In the genomic region with DNA sequence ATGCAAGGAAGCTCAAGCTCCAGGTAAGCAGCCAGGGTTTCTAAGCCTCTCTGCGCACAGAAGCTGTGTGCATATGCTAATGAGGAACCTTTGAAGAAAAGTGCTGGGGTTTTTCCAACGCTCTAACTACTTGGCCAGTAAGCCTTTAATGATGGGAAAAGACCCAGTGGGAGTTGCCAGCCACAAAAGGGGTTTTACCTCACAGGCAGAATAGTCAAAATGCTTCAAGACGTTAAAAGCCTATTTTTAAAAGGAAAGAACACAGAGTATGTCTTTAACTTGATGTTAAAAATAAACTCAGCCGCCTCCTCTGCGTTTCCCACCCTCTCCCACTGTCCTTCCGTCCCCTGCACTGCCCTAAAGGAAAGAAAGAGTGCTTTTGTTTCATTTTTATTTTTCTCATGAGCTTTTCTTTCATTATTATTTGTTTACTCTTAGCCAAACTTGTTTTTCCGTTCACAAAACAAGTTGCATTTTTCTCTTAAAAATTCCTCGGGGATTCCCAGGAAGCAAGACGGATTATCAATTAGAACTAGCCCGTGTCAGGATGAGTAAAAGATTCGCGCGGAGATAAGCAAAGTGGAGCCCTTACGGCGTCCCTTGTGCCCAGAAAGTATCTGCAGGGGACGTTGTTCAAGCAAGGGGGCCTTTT, we compare ENCODE assay signal across 2 cellular contexts.
TF ChIP-seq lines count a peak whose summit lies in the region.

No MANE protein-coding gene starts in this region.

TF ChIP-seq in HEK293, 187 proteins besides CTCF, POLR2A, EP300 and RAD21:
- TF ChIP-seq, protein P1, sequence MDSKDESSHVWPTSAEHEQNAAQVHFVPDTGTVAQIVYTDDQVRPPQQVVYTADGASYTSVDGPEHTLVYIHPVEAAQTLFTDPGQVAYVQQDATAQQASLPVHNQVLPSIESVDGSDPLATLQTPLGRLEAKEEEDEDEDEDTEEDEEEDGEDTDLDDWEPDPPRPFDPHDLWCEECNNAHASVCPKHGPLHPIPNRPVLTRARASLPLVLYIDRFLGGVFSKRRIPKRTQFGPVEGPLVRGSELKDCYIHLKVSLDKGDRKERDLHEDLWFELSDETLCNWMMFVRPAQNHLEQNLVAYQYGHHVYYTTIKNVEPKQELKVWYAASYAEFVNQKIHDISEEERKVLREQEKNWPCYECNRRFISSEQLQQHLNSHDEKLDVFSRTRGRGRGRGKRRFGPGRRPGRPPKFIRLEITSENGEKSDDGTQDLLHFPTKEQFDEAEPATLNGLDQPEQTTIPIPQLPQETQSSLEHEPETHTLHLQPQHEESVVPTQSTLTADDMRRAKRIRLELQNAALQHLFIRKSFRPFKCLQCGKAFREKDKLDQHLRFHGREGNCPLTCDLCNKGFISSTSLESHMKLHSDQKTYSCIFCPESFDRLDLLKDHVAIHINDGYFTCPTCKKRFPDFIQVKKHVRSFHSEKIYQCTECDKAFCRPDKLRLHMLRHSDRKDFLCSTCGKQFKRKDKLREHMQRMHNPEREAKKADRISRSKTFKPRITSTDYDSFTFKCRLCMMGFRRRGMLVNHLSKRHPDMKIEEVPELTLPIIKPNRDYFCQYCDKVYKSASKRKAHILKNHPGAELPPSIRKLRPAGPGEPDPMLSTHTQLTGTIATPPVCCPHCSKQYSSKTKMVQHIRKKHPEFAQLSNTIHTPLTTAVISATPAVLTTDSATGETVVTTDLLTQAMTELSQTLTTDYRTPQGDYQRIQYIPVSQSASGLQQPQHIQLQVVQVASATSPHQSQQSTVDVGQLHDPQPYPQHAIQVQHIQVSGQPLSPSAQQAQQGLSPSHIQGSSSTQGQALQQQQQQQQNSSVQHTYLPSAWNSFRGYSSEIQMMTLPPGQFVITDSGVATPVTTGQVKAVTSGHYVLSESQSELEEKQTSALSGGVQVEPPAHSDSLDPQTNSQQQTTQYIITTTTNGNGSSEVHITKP (tag by site-specific recombination; IDR thresholded peaks at IDR 0.05), result peak; percentile 73
- TF ChIP-seq ZNF561 (tag by site-specific recombination; IDR thresholded peaks at IDR 0.05; ENCODE audit: borderline replicate concordance) (peak; percentile 25; the same call in 1 of the 2 replicates), ZNF366 (tag by site-specific recombination; conservative IDR thresholded peaks at IDR 0.05) (peak; percentile 58), ZNF335 (tag by site-specific recombination; conservative IDR thresholded peaks at IDR 0.05) (peak; percentile 89), ZBTB11 (tag by site-specific recombination; conservative IDR thresholded peaks at IDR 0.05; ENCODE audit: low read depth) (no peak), PRDM1 (tag by site-specific recombination; IDR thresholded peaks at IDR 0.05) (0 out of 2 replicates have a peak, but pooled peaks have one; percentile 14), TRIM28 (IDR thresholded peaks at IDR 0.05; ENCODE audit: borderline replicate concordance, low read length) (peak; percentile 63; the same call in 1 of the 2 replicates), ZNF600 (tag by site-specific recombination; IDR thresholded peaks at IDR 0.05) (0 out of 2 replicates have a peak, but pooled peaks have one; percentile 15), IKZF3 (tag by site-specific recombination; IDR thresholded peaks at IDR 0.05) (peak; percentile 29; the same call in 1 of the 2 replicates), OSR2 (tag by site-specific recombination; IDR thresholded peaks at IDR 0.05) (peak; percentile 44; the same call in 1 of the 2 replicates), ZNF621 (tag by site-specific recombination; IDR thresholded peaks at IDR 0.05) (no peak), FEZF1 (tag by site-specific recombination; IDR thresholded peaks at IDR 0.05) (no peak; the same call in 1 of the 2 replicates), GLIS1 (tag by site-specific recombination; IDR thresholded peaks at IDR 0.05) (0 out of 2 replicates have a peak, but pooled peaks have one; percentile 29), MZF1 (tag by site-specific recombination; IDR thresholded peaks at IDR 0.05; ENCODE audit: borderline replicate concordance) (0 out of 2 replicates have a peak, but pooled peaks have one; percentile 20), ZBTB17 (tag by site-specific recombination; IDR thresholded peaks at IDR 0.05) (peak; percentile 17; the same call in 1 of the 2 replicates), ZNF768 (tag by site-specific recombination; IDR thresholded peaks at IDR 0.05) (no peak)
- TF ChIP-seq, protein P2, sequence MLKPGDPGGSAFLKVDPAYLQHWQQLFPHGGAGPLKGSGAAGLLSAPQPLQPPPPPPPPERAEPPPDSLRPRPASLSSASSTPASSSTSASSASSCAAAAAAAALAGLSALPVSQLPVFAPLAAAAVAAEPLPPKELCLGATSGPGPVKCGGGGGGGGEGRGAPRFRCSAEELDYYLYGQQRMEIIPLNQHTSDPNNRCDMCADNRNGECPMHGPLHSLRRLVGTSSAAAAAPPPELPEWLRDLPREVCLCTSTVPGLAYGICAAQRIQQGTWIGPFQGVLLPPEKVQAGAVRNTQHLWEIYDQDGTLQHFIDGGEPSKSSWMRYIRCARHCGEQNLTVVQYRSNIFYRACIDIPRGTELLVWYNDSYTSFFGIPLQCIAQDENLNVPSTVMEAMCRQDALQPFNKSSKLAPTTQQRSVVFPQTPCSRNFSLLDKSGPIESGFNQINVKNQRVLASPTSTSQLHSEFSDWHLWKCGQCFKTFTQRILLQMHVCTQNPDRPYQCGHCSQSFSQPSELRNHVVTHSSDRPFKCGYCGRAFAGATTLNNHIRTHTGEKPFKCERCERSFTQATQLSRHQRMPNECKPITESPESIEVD (tag by site-specific recombination; IDR thresholded peaks at IDR 0.05), result peak; percentile 55; the same call in 1 of the 2 replicates

TF ChIP-seq in H1, 55 proteins besides CTCF, POLR2A, EP300 and RAD21 (continued from another document):
- TF ChIP-seq, protein P3, sequence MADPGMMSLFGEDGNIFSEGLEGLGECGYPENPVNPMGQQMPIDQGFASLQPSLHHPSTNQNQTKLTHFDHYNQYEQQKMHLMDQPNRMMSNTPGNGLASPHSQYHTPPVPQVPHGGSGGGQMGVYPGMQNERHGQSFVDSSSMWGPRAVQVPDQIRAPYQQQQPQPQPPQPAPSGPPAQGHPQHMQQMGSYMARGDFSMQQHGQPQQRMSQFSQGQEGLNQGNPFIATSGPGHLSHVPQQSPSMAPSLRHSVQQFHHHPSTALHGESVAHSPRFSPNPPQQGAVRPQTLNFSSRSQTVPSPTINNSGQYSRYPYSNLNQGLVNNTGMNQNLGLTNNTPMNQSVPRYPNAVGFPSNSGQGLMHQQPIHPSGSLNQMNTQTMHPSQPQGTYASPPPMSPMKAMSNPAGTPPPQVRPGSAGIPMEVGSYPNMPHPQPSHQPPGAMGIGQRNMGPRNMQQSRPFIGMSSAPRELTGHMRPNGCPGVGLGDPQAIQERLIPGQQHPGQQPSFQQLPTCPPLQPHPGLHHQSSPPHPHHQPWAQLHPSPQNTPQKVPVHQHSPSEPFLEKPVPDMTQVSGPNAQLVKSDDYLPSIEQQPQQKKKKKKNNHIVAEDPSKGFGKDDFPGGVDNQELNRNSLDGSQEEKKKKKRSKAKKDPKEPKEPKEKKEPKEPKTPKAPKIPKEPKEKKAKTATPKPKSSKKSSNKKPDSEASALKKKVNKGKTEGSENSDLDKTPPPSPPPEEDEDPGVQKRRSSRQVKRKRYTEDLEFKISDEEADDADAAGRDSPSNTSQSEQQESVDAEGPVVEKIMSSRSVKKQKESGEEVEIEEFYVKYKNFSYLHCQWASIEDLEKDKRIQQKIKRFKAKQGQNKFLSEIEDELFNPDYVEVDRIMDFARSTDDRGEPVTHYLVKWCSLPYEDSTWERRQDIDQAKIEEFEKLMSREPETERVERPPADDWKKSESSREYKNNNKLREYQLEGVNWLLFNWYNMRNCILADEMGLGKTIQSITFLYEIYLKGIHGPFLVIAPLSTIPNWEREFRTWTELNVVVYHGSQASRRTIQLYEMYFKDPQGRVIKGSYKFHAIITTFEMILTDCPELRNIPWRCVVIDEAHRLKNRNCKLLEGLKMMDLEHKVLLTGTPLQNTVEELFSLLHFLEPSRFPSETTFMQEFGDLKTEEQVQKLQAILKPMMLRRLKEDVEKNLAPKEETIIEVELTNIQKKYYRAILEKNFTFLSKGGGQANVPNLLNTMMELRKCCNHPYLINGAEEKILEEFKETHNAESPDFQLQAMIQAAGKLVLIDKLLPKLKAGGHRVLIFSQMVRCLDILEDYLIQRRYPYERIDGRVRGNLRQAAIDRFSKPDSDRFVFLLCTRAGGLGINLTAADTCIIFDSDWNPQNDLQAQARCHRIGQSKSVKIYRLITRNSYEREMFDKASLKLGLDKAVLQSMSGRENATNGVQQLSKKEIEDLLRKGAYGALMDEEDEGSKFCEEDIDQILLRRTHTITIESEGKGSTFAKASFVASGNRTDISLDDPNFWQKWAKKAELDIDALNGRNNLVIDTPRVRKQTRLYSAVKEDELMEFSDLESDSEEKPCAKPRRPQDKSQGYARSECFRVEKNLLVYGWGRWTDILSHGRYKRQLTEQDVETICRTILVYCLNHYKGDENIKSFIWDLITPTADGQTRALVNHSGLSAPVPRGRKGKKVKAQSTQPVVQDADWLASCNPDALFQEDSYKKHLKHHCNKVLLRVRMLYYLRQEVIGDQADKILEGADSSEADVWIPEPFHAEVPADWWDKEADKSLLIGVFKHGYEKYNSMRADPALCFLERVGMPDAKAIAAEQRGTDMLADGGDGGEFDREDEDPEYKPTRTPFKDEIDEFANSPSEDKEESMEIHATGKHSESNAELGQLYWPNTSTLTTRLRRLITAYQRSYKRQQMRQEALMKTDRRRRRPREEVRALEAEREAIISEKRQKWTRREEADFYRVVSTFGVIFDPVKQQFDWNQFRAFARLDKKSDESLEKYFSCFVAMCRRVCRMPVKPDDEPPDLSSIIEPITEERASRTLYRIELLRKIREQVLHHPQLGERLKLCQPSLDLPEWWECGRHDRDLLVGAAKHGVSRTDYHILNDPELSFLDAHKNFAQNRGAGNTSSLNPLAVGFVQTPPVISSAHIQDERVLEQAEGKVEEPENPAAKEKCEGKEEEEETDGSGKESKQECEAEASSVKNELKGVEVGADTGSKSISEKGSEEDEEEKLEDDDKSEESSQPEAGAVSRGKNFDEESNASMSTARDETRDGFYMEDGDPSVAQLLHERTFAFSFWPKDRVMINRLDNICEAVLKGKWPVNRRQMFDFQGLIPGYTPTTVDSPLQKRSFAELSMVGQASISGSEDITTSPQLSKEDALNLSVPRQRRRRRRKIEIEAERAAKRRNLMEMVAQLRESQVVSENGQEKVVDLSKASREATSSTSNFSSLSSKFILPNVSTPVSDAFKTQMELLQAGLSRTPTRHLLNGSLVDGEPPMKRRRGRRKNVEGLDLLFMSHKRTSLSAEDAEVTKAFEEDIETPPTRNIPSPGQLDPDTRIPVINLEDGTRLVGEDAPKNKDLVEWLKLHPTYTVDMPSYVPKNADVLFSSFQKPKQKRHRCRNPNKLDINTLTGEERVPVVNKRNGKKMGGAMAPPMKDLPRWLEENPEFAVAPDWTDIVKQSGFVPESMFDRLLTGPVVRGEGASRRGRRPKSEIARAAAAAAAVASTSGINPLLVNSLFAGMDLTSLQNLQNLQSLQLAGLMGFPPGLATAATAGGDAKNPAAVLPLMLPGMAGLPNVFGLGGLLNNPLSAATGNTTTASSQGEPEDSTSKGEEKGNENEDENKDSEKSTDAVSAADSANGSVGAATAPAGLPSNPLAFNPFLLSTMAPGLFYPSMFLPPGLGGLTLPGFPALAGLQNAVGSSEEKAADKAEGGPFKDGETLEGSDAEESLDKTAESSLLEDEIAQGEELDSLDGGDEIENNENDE (IDR thresholded peaks at IDR 0.05; ENCODE audit: insufficient replicate concordance, low read length), result no peak
- TF ChIP-seq RBBP5 (IDR thresholded peaks at IDR 0.05; ENCODE audit: borderline replicate concordance, low read depth, low read length), result no peak
